ENCODE assay signal across 8 cellular contexts in genomic region chr18:48975817-48976649, GRCh38. TPM values are rescaled to one million over a fixed set of nuclear protein-coding genes. Genes with fewer than 3 reads are reported as not detected.
DNase-seq lines count a peak whose midpoint lies in the region; ATAC-seq and TF ChIP-seq lines count a peak whose summit lies in the region.

No MANE protein-coding gene starts in this region.

- peak overlapping the region; percentile 79 for H3K4me2 ChIP-seq in PC-3 (ENCODE audit: low read length)

- H3K4me1 ChIP-seq in PC-3 (ENCODE audit: insufficient read depth, low read length), result no peaks in the 10 kb centered on the region
- H3K4me1 ChIP-seq in prostate gland (replicated peaks), result no peaks in the 10 kb centered on the region

- H4K20me1 ChIP-seq in PC-3 (ENCODE audit: low read length), result no peaks in the 10 kb centered on the region

- 2% methylated on average over 31 of the region's 119 CpGs for WGBS in prostate gland

- peak; percentile 58 for DNase-seq in PC-3
- peak; percentile 84 for DNase-seq in activated effector memory CD4-positive, alpha-beta T cell treated with anti-CD3 and anti-CD28 coated beads, Interleukin-2, amount 50 U/mL, for 16 hours
- DNase-seq in head of caudate nucleus, result peak in 34 of 42 donors; percentile 5 to 65 (median 38)
- DNase-seq in prostate gland (ENCODE audit: low spot score), result peak; percentile 62
- DNase-seq in hippocampal formation (lab: John Stamatoyannopoulos, UW), result no peak

- TF ChIP-seq CTCF in 22Rv1 (IDR thresholded peaks at IDR 0.05), result no peak
- TF ChIP-seq CTCF in PC-3 (conservative IDR thresholded peaks at IDR 0.05; ENCODE audit: low read depth, low read length), result no peak
- TF ChIP-seq CTCF in prostate gland (IDR thresholded peaks at IDR 0.05), result peak in 1 of 4 experiments; percentile 19

- peak; percentile 36 for ATAC-seq in GM18519 (IDR thresholded peaks at IDR 0.05; ENCODE audit: low FRiP score, unreplicated experiment)
- ATAC-seq in HG03103 (IDR thresholded peaks at IDR 0.05; ENCODE audit: low read depth, unreplicated experiment), result peak; percentile 64
- peak; percentile 84 for ATAC-seq in PC-3

- H3K4me3 ChIP-seq in PC-3 (ENCODE audit: low read length) (peak overlapping the region; percentile 61), prostate gland (peak overlapping the region; percentile 60 to 63)

- H3K9ac ChIP-seq in PC-3 (ENCODE audit: low read length), result peak overlapping the region; percentile 10; the same call in 1 of the 2 replicates

- H3K27ac ChIP-seq in 22Rv1 (peak overlapping the region; percentile 57), PC-3 (ENCODE audit: low read length) (no peak overlapping the region), prostate gland (peak overlapping the region; percentile 78 to 81)

- BruUV-seq in PC-3 (replicated peaks; lab: Mats Ljungman, UMichigan), result no TSS peak

- H3K36me3 ChIP-seq in PC-3 (ENCODE audit: low read depth, low read length) (no peaks in the 10 kb centered on the region), prostate gland (no peaks in the 10 kb centered on the region)

- TF ChIP-seq POLR2A in prostate gland (IDR thresholded peaks at IDR 0.05), result peak; percentile 44

- POLR2A ChIA-PET in PC-3 (lab: Charles Lee; ENCODE audit: unreplicated experiment), result no interaction called here

- H3K9me3 ChIP-seq in PC-3 (ENCODE audit: low read length), result no peaks in the 10 kb centered on the region
- no peaks in the 10 kb centered on the region for H3K9me3 ChIP-seq in prostate gland

- CTCF ChIA-PET in PC-3 (lab: Charles Lee), result no interaction called here

- H2AFZ ChIP-seq in PC-3 (ENCODE audit: low read length), result no peak overlapping the region

- no peaks in the 10 kb centered on the region for H3F3A ChIP-seq in PC-3 (ENCODE audit: low read length, unreplicated experiment)

- intact Hi-C loops in PC-3 (cut with micrococcal nuclease) (loop anchor here (1.0 kb wide), 1 partner anchor 18 kb away; no protein-coding TSS in a partner anchor), head of caudate nucleus (cut with DNase I) (loop anchor here (2.0 kb wide), 1 partner anchor 23 kb away; no protein-coding TSS in a partner anchor), prostate gland (cut with DNase I) (no loop called here)

- no peaks in the 10 kb centered on the region for H3K79me2 ChIP-seq in PC-3 (ENCODE audit: low read length)

- H3K27me3 ChIP-seq in PC-3 (ENCODE audit: low read length), result no peaks in the 10 kb centered on the region
- H3K27me3 ChIP-seq in prostate gland (replicated peaks; ENCODE audit: insufficient read depth), result no peaks in the 10 kb centered on the region

- no peaks in the 10 kb centered on the region for H3K9me2 ChIP-seq in PC-3 (replicated peaks; ENCODE audit: low read length)

RNA-seq across cellular contexts. Expression of gene SMAD7, which starts 25.3 kb away (rescaled TPM):
- 7.9 and 9.4 TPM in 2 replicates for total RNA-seq in PC-3 (2014; rRNA removed)
- 10 to 100 TPM; 29.3 to 31.0 TPM for total RNA-seq in prostate gland

Comparison
In these comparisons a context has a peak if more than half of its experiments do, and no peak if none do; other contexts are left out.
1. DNase-seq: peak in PC-3 (single experiment), activated effector memory CD4-positive, alpha-beta T cell treated with anti-CD3 and anti-CD28 coated beads, Interleukin-2, amount 50 U/mL, for 16 hours (single experiment), head of caudate nucleus (34 of 42) and prostate gland (single experiment); none in hippocampal formation (0 of 2).
2. Peak in every context shown above with its lines, with median percentiles within 50 percentile points of each other: ATAC-seq.